Comparison of ENCODE assay signal across 26 cellular contexts in the genomic region with DNA sequence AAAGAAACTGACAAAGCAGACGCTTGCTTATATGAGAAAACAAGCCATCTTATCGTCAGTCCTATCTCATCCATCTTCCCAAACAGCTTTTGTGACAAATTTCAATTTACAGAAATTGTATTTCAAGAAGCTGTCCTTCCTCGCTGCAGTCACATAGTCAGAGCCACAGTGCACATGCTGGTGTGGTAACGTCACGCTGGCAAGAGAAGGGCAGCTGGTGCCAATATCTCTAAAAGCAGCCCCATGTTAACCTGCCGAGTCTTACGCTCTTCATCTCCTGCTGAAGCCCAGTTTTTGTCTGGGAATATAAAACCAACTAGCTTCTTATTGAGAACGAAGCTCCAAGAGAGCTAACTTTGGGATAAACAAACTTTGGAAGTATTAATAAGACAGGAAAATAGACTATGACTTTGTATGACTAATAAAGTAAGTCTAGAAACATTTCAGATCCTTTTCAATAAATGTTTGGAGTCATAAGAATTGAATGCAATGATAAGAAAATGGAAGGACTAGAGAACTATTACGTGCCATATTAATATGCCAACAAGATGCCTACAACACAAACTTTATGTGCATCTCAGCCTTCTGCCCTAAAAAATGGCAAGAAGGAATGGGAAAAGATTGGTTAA.
A peak's percentile ranks its signal among the peaks of the same experiment; 100 is the strongest.
DNase-seq lines count a peak whose midpoint lies in the region; ATAC-seq and TF ChIP-seq lines count a peak whose summit lies in the region.
"Had no signal": no experiment of that assay in that cellular context is flagged by ENCODE, and none has a peak within 500 bp of the region (broad histone marks: within the 10 kb centered on the region; RNA-seq: fewer than 3 reads in every experiment).

No MANE protein-coding gene starts in this region.

- no peaks in the 10 kb centered on the region for H3K27me3 ChIP-seq in right cardiac atrium (ENCODE audit: control insufficient read depth, insufficient read depth)
- no peaks in the 10 kb centered on the region for H3K27me3 ChIP-seq in RWPE2 (ENCODE audit: insufficient read depth, poor library complexity, severe bottlenecking)
- H3K27me3 ChIP-seq in left ventricle myocardium inferior (ENCODE audit: low read depth) = no peaks in the 10 kb centered on the region
- no peaks in the 10 kb centered on the region for H3K27me3 ChIP-seq in thoracic aorta (replicated peaks; ENCODE audit: insufficient read depth)
- H3K27me3 ChIP-seq: dorsolateral prefrontal cortex, left lung had no signal

- H3K27ac ChIP-seq in right cardiac atrium (ENCODE audit: low read length) (no peak overlapping the region), RWPE2 (ENCODE audit: poor library complexity, severe bottlenecking) (peak overlapping the region; percentile 81), left ventricle myocardium inferior (replicated peaks) (peak overlapping the region; percentile 66), thoracic aorta (peak overlapping the region; percentile 64 to 67)
- H3K27ac ChIP-seq: KMS-11, left lung had no signal

- H3K4me1 Mint-ChIP-seq in mesothelial cell of epicardium = no peaks in the 10 kb centered on the region
- H3K4me1 Mint-ChIP-seq: activated naive CD4-positive, alpha-beta T cell treated with anti-CD3 and anti-CD28 coated beads, Interleukin-2, amount 50 U/mL, for 24 hours; activated T-helper 17 cell treated with anti-CD3 and anti-CD28 coated beads, Interleukin-2, amount 50 U/mL, for 72 hours had no signal

- no peak overlapping the region for H3K4me3 Mint-ChIP-seq in mesothelial cell of epicardium
- H3K4me3 Mint-ChIP-seq: activated CD8-positive, alpha-beta memory T cell treated with anti-CD3 and anti-CD28 coated beads, Interleukin-2, amount 10 ng/mL, durations not matched to agents 7 days and 5 days; activated naive CD4-positive, alpha-beta T cell treated with anti-CD3 and anti-CD28 coated beads, Interleukin-2, amount 50 U/mL, for 24 hours; activated T-helper 17 cell treated with anti-CD3 and anti-CD28 coated beads, Interleukin-2, amount 50 U/mL, for 72 hours; immature natural killer cell; nephron progenitor cell had no signal

- H3K27me3 Mint-ChIP-seq in mesothelial cell of epicardium (ENCODE audit: low read depth) = no peaks in the 10 kb centered on the region
- H3K27me3 Mint-ChIP-seq: activated CD8-positive, alpha-beta memory T cell treated with anti-CD3 and anti-CD28 coated beads, Interleukin-2, amount 10 ng/mL, durations not matched to agents 7 days and 5 days; activated naive CD4-positive, alpha-beta T cell treated with anti-CD3 and anti-CD28 coated beads, Interleukin-2, amount 50 U/mL, for 24 hours; activated T-helper 17 cell treated with anti-CD3 and anti-CD28 coated beads, Interleukin-2, amount 50 U/mL, for 72 hours had no signal

- H3K9me3 ChIP-seq in right cardiac atrium (ENCODE audit: control insufficient read depth, low read length) (no peaks in the 10 kb centered on the region), RWPE2 (ENCODE audit: severe bottlenecking) (no peaks in the 10 kb centered on the region), left ventricle myocardium inferior (replicated peaks) (no peaks in the 10 kb centered on the region), thoracic aorta (no peaks in the 10 kb centered on the region)
- H3K9me3 ChIP-seq: left lung, mucosa of descending colon had no signal

- H3K4me1 ChIP-seq in right cardiac atrium (ENCODE audit: control insufficient read depth, insufficient read depth, low read length) (no peaks in the 10 kb centered on the region), RWPE2 (ENCODE audit: insufficient read depth, poor library complexity, severe bottlenecking) (peaks cover 32% of the 10 kb centered on the region), left ventricle myocardium inferior (peaks cover 71% of the 10 kb centered on the region), thoracic aorta (ENCODE audit: control insufficient read depth in 1 of 2, low read depth in 2 of 2) (peaks cover 24 to 78% of the 10 kb centered on the region in 2 donors)
- H3K4me1 ChIP-seq: left lung had no signal

- TF ChIP-seq CTCF in RWPE2 (IDR thresholded peaks at IDR 0.05; ENCODE audit: poor library complexity, severe bottlenecking) (no peak), left ventricle myocardium inferior (IDR thresholded peaks at IDR 0.05; ENCODE audit: borderline replicate concordance) (no peak), thoracic aorta (IDR thresholded peaks at IDR 0.05) (no peak), mesothelial cell of epicardium (IDR thresholded peaks at IDR 0.05; ENCODE audit: unreplicated experiment) (no peak)

- WGBS in right cardiac atrium = 80% methylated on average over 9 of the region's 9 CpGs

- H3K36me3 ChIP-seq in RWPE2 (ENCODE audit: low read depth) = peaks cover 86% of the 10 kb centered on the region
- peaks cover 46% of the 10 kb centered on the region for H3K36me3 ChIP-seq in left ventricle myocardium inferior
- no peaks in the 10 kb centered on the region for H3K36me3 ChIP-seq in thoracic aorta

- peaks cover 11% of the 10 kb centered on the region for H3K36me3 Mint-ChIP-seq in mesothelial cell of epicardium

- peak; percentile 58 for ATAC-seq in Right ventricle myocardium inferior
- ATAC-seq in right cardiac atrium = no peak
- ATAC-seq in RWPE2 (ENCODE audit: low read depth) = no peak
- ATAC-seq in thoracic aorta (ENCODE audit: insufficient number of reproducible peaks, low FRiP score, low read depth) = no peak
- ATAC-seq: activated CD8-positive, alpha-beta memory T cell treated with anti-CD3 and anti-CD28 coated beads, Interleukin-2, amount 10 ng/mL, durations not matched to agents 7 days and 5 days; GM12878 had no signal

- DNase-seq in Right ventricle myocardium inferior (ENCODE audit: missing footprints) (no peak), right cardiac atrium (no peak), RWPE2 (ENCODE audit: low spot score) (no peak), left ventricle myocardium inferior (peak; percentile 35), thoracic aorta (ENCODE audit: low spot score) (no peak), GOT3 (lab: John Stamatoyannopoulos, UW) (no peak), NCI-H2171 treated with DMSO at 0.1 percent for 48 hours (lab: John Stamatoyannopoulos, UW) (no peak), mesothelial cell of epicardium (ENCODE audit: low spot score in 2 of 2, unreplicated experiment in 2 of 2) (no peak)
- DNase-seq: activated CD4-positive, alpha-beta T cell treated with anti-CD3 and anti-CD28 coated beads, Interleukin-2, amount 50 U/mL, for 1 hour; activated CD8-positive, alpha-beta memory T cell treated with anti-CD3 and anti-CD28 coated beads, Interleukin-2, amount 10 ng/mL, durations not matched to agents 7 days and 5 days; anterior cingulate cortex; caudate nucleus; COR-L47; hippocampal formation; immature natural killer cell; NCI-H1694; NCI-H2171; NCI-H69; nephron progenitor cell had no signal

- no peak overlapping the region for H3K27ac Mint-ChIP-seq in mesothelial cell of epicardium
- H3K27ac Mint-ChIP-seq: activated CD8-positive, alpha-beta memory T cell treated with anti-CD3 and anti-CD28 coated beads, Interleukin-2, amount 10 ng/mL, durations not matched to agents 7 days and 5 days; activated naive CD4-positive, alpha-beta T cell treated with anti-CD3 and anti-CD28 coated beads, Interleukin-2, amount 50 U/mL, for 24 hours; activated T-helper 17 cell treated with anti-CD3 and anti-CD28 coated beads, Interleukin-2, amount 50 U/mL, for 72 hours; immature natural killer cell; nephron progenitor cell had no signal

- H3K4me3 ChIP-seq in right cardiac atrium (ENCODE audit: low read length) (no peak overlapping the region), RWPE2 (ENCODE audit: severe bottlenecking) (no peak overlapping the region), left ventricle myocardium inferior (no peak overlapping the region), thoracic aorta (peak overlapping the region; percentile 30)
- H3K4me3 ChIP-seq: dorsolateral prefrontal cortex, GM12878, left lung, mucosa of descending colon had no signal

- intact Hi-C loops in Right ventricle myocardium inferior (cut with DNase I) (no loop called here), right cardiac atrium (cut with DNase I) (loop anchor here (5.0 to 10.0 kb wide), 2 partner anchors 263 to 265 kb away; no protein-coding TSS in a partner anchor), left ventricle myocardium inferior (cut with micrococcal nuclease) (no loop called here)

- no peaks in the 10 kb centered on the region for H3K9me3 Mint-ChIP-seq in mesothelial cell of epicardium
- H3K9me3 Mint-ChIP-seq: activated naive CD4-positive, alpha-beta T cell treated with anti-CD3 and anti-CD28 coated beads, Interleukin-2, amount 50 U/mL, for 24 hours; activated T-helper 17 cell treated with anti-CD3 and anti-CD28 coated beads, Interleukin-2, amount 50 U/mL, for 72 hours; immature natural killer cell; nephron progenitor cell had no signal

Comparison
In these comparisons a context has a peak if more than half of its experiments do, and no peak if none do; other contexts are left out.
1. intact Hi-C loops: an anchor here in right cardiac atrium (5.0 to 10.0 kb wide); none called in Right ventricle myocardium inferior and left ventricle myocardium inferior.